30 cellular contexts compared by ENCODE assay signal in the genomic region with DNA sequence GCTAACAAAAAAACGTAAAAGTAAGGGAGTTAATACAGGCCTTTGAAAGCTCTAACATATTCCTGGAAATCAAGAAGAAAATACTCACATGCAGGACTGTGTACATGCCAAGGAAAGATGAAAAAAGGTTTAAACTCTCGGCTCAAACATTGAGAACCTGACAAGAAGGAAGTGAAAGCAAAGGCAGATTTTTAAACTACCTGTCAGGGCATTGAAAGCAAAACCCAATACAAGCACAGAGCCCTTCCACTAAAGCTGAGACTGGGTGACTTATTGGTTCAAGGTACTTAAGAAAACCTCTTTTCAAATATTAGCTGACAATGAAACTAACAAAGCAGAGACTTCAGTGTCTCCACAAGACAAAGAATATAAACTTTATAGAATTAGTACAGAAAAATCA.
A peak's percentile ranks its signal among the peaks of the same experiment; 100 is the strongest.
DNase-seq lines count a peak whose midpoint lies in the region; ATAC-seq lines count a peak whose summit lies in the region.
"Had no signal": no experiment of that assay in that cellular context is flagged by ENCODE, and none has a peak within 500 bp of the region (broad histone marks: within the 10 kb centered on the region; RNA-seq: fewer than 3 reads in every experiment).

No MANE protein-coding gene starts in this region.

- DNase-seq in OCI-M1 (lab: John Stamatoyannopoulos, UW) (peak; percentile 17), LoVo (ENCODE audit: low spot score) (no peak)
- no peak for DNase-seq in activated CD4-positive, CD25-positive, alpha-beta regulatory T cell treated with anti-CD3 and anti-CD28 coated beads, Interleukin-2, amount 50 U/mL, for 72 hours
- DNase-seq: ACHN; activated CD4-positive, alpha-beta memory T cell treated with anti-CD3 and anti-CD28 coated beads for 36 hours; activated naive CD4-positive, alpha-beta T cell treated with Interleukin-2 at 50 U/mL for 16 hours; BE2C; caudate nucleus; CD8-positive, alpha-beta T cell; effector CD8-positive, alpha-beta T cell; immature natural killer cell; left cardiac atrium; mucosa of descending colon; natural killer cell; NCI-H1092 treated with DMSO at 0.1 percent for 48 hours; NCI-H1694 treated with DMSO at 0.1 percent for 48 hours; NCI-H446 treated with DMSO at 0.1 percent for 48 hours; NK-92 treated with Interleukin-12 subunit alpha and Interleukin-12 subunit beta, amount 100 ng/mL, for 24 hours; occipital lobe; PC-9; SK-N-SH; stimulated activated CD4-positive, alpha-beta T cell treated with anti-CD3 and anti-CD28 coated beads, Interleukin-4, amount 100 ng/mL, for 4 hours; tibial artery had no signal

- ATAC-seq in GM18511 (IDR thresholded peaks at IDR 0.05; ENCODE audit: unreplicated experiment), result peak; percentile 56
- ATAC-seq in GM21390 (IDR thresholded peaks at IDR 0.05; ENCODE audit: unreplicated experiment), result peak; percentile 78
- peak; percentile 59 for ATAC-seq in HG02884 (IDR thresholded peaks at IDR 0.05; ENCODE audit: unreplicated experiment)
- no peak for ATAC-seq in HG03108 (IDR thresholded peaks at IDR 0.05; ENCODE audit: unreplicated experiment)
- ATAC-seq in HG02973 (IDR thresholded peaks at IDR 0.05; ENCODE audit: unreplicated experiment), result no peak
- ATAC-seq: activated CD4-positive, CD25-positive, alpha-beta regulatory T cell treated with anti-CD3 and anti-CD28 coated beads, Interleukin-2, amount 50 U/mL, for 24 hours; CD8-positive, alpha-beta T cell; left cardiac atrium; mucosa of descending colon; natural killer cell; Right ventricle myocardium inferior had no signal

Comparison
In these comparisons a context has a peak if more than half of its experiments do, and no peak if none do; other contexts are left out.
1. ATAC-seq: peak in GM18511 (single experiment), GM21390 (single experiment) and HG02884 (single experiment); none in HG03108 (single experiment) and HG02973 (single experiment).